ENCODE assay signal across 8 cellular contexts in the genomic region with DNA sequence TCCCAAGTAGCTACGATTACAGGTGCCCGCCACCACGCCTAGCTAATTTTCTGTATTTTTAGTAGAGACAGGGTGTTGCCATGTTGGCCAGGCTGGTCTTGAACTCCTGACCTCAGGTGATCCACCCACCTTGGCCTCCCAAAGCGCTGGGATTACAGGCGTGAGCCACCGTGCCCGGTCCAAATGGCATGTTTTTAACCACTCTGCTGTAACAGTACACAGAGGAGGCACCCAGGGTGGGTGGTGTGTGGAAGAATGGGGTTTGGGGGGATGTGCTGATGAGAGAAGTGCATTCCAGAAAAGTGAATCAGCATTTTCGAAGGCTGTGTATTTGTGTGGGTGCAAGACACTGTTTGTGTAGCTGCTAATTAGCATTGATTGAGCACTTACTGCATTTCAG.
A peak's percentile ranks its signal among the peaks of the same experiment; 100 is the strongest.
DNase-seq lines count a peak whose midpoint lies in the region; ATAC-seq and TF ChIP-seq lines count a peak whose summit lies in the region.
"Not testable (repeated sequence)": the region's sequence is repeated elsewhere in the genome, so short reads cannot be mapped to it uniquely, and the experiment has no call there.

No MANE protein-coding gene starts in this region.

- not testable (repeated sequence) for BruUV-seq in HCT116 (replicated peaks; lab: Mats Ljungman, UMichigan)

- not testable (repeated sequence) for H3K9me2 ChIP-seq in HCT116 (ENCODE audit: insufficient read depth)

- not testable (repeated sequence) for H2AFZ ChIP-seq in HCT116 (ENCODE audit: low read depth, low read length, poor library complexity, severe bottlenecking)

- H3K4me3 Mint-ChIP-seq in progenitor cell of endocrine pancreas (ENCODE audit: low read depth) = not testable (repeated sequence)

- peak overlapping the region; percentile 41 for H3K27ac Mint-ChIP-seq in progenitor cell of endocrine pancreas

- not testable (repeated sequence) for TF ChIP-seq RAD21 in HCT116 (IDR thresholded peaks at IDR 0.05; ENCODE audit: low read depth)

- CTCF ChIA-PET in HCT116 (lab: Charles Lee) = not testable (repeated sequence)

- H3K27me3 ChIP-seq in HCT116 (ENCODE audit: insufficient read depth, low read length); lung (ENCODE audit: control insufficient read depth, insufficient read depth): not testable (repeated sequence)

- DNase-seq in EH (ENCODE audit: low read depth) = peak; percentile 35
- not testable (repeated sequence) for DNase-seq in HCT116 (ENCODE audit: low read depth, low spot score)
- DNase-seq in SW480 (ENCODE audit: low spot score) = peak; percentile 14
- DNase-seq in activated CD8-positive, alpha-beta memory T cell treated with anti-CD3 and anti-CD28 coated beads, Interleukin-2, amount 50 U/mL, for 48 hours = peak; percentile 25
- peak; percentile 14 for DNase-seq in coronary artery (ENCODE audit: low spot score)
- peak; percentile 17 for DNase-seq in lung (ENCODE audit: low spot score)
- DNase-seq in progenitor cell of endocrine pancreas (ENCODE audit: low spot score, unreplicated experiment) = peak; percentile 5
- DNase-seq in ureter (ENCODE audit: low spot score) = peak; percentile 28

- H3K79me2 ChIP-seq in HCT116 (ENCODE audit: insufficient read depth, low read length) = not testable (repeated sequence)

- not testable (repeated sequence) for H3K9ac ChIP-seq in HCT116 (ENCODE audit: low read length)

- not testable (repeated sequence) for TF ChIP-seq POLR2A in HCT116 (IDR thresholded peaks at IDR 0.05; ENCODE audit: borderline replicate concordance, extremely low read depth, insufficient read depth, insufficient read length)

- peak overlapping the region; percentile 37; the same call in 1 of the 2 replicates for H3K4me2 ChIP-seq in HCT116 (ENCODE audit: low read length)

- RAD21 ChIA-PET in HCT116 (lab: Charles Lee; ENCODE audit: low non-redundant PET in 1 of 2, low total read pairs in 2 of 2, uncharacterized antibody in 2 of 2, unreplicated experiment in 2 of 2) = not testable (repeated sequence)

- intact Hi-C loops in HCT116 (cut with micrococcal nuclease) = not testable (repeated sequence)

- H3K4me1 ChIP-seq in HCT116 (ENCODE audit: control insufficient read depth in 1 of 2, insufficient read depth in 2 of 2, low read length in 2 of 2) = peaks cover 2 to 12% of the 10 kb centered on the region in 2 experiments; a peak in 3 of 4 replicates
- H3K4me1 ChIP-seq in lung (ENCODE audit: control insufficient read depth in 2 of 2, insufficient read depth in 2 of 2, low read length in 2 of 2) = not testable (repeated sequence)

- TF ChIP-seq CTCF in HCT116 (IDR thresholded peaks at IDR 0.05 in 2 of 3, conservative IDR thresholded peaks at IDR 0.05 in 1 of 3; ENCODE audit: borderline replicate concordance in 1 of 3, insufficient read depth in 1 of 3, low read depth in 2 of 3, low read length in 2 of 3); coronary artery (IDR thresholded peaks at IDR 0.05); lung (IDR thresholded peaks at IDR 0.05; ENCODE audit: control extremely low read depth, extremely low read depth); progenitor cell of endocrine pancreas (IDR thresholded peaks at IDR 0.05; ENCODE audit: unreplicated experiment): not testable (repeated sequence)

- H3K27me3 Mint-ChIP-seq in progenitor cell of endocrine pancreas = peaks cover 21% of the 10 kb centered on the region

- H3K4me3 ChIP-seq in HCT116 (replicated peaks in 1 of 2; ENCODE audit: low read depth in 1 of 2, low read length in 2 of 2); coronary artery; lung: not testable (repeated sequence)

- not testable (repeated sequence) for H3K9me3 ChIP-seq in HCT116 (ENCODE audit: control insufficient read depth in 1 of 2, insufficient read depth in 1 of 2, low read depth in 1 of 2, low read length in 2 of 2); lung (ENCODE audit: control insufficient read depth in 2 of 2, insufficient read depth in 1 of 2, low read length in 1 of 2)

- 93% methylated on average over 8 of the region's 8 CpGs for WGBS in lung, 2 donors

- H4K20me1 ChIP-seq in HCT116 (ENCODE audit: insufficient read depth) = not testable (repeated sequence)

- POLR2A ChIA-PET in HCT116 (lab: Charles Lee) = not testable (repeated sequence)

- not testable (repeated sequence) for ATAC-seq in HCT116; lung (ENCODE audit: insufficient read depth, low FRiP score)

- not testable (repeated sequence) for H3K4me1 Mint-ChIP-seq in progenitor cell of endocrine pancreas (ENCODE audit: low read depth)

- not testable (repeated sequence) for H3K27ac ChIP-seq in HCT116 (ENCODE audit: low read depth, low read length); coronary artery; lung (ENCODE audit: low read depth in 1 of 2, low read length in 1 of 2)

- not testable (repeated sequence) for H3K36me3 Mint-ChIP-seq in progenitor cell of endocrine pancreas (ENCODE audit: insufficient read depth)

- not testable (repeated sequence) for H3K9me3 Mint-ChIP-seq in progenitor cell of endocrine pancreas (ENCODE audit: low read depth)

- not testable (repeated sequence) for H3K36me3 ChIP-seq in HCT116 (ENCODE audit: control insufficient read depth in 1 of 2, insufficient read depth in 2 of 2, low read length in 2 of 2); lung (ENCODE audit: control insufficient read depth in 2 of 2, insufficient read depth in 2 of 2, low read length in 2 of 2)
